In genomic region chr14:68279777-68280233, GRCh38 we compare ENCODE assay signal across 1 cellular context.
TF ChIP-seq lines count a peak whose summit lies in the region.

No MANE protein-coding gene starts in this region.

TF ChIP-seq in GM12878, 131 proteins besides CTCF, POLR2A, EP300 and RAD21 (continued from another document and continues in another):
- TF ChIP-seq ELK1 (IDR thresholded peaks at IDR 0.05; ENCODE audit: low read depth, low read length) (peak; percentile 58; the same call in 1 of the 2 replicates), NFYA (IDR thresholded peaks at IDR 0.05; ENCODE audit: borderline replicate concordance, low read depth, low read length) (no peak), SPI1 (IDR thresholded peaks at IDR 0.05; ENCODE audit: borderline replicate concordance, insufficient read depth, low read depth, low read length) (peak; percentile 93), HDGF (IDR thresholded peaks at IDR 0.05) (no peak), CHD2 (IDR thresholded peaks at IDR 0.05; ENCODE audit: borderline replicate concordance, low read depth, low read length) (peak; percentile 75; the same call in 1 of the 2 replicates), MXI1 (IDR thresholded peaks at IDR 0.05; ENCODE audit: low read depth, low read length) (no peak), CHD4 (IDR thresholded peaks at IDR 0.05) (no peak), GATAD2B (conservative IDR thresholded peaks at IDR 0.05; ENCODE audit: low read depth) (peak; percentile 95), PKNOX1 (IDR thresholded peaks at IDR 0.05) (peak; percentile 71), MYB (IDR thresholded peaks at IDR 0.05; ENCODE audit: borderline replicate concordance, low read depth, low read length) (0 out of 2 replicates have a peak, but pooled peaks have one; percentile 50), ZNF592 (IDR thresholded peaks at IDR 0.05) (peak; percentile 44; the same call in 1 of the 2 replicates), FOXK2 (IDR thresholded peaks at IDR 0.05) (no peak), TCF7 (IDR thresholded peaks at IDR 0.05; ENCODE audit: borderline replicate concordance) (peak; percentile 33; the same call in 1 of the 2 replicates), RELA (IDR thresholded peaks at IDR 0.05; ENCODE audit: borderline replicate concordance, partially characterized antibody) (no peak), ZNF384 (IDR thresholded peaks at IDR 0.05; ENCODE audit: borderline replicate concordance, low read depth, low read length) (no peak), STAT3 (IDR thresholded peaks at IDR 0.05; ENCODE audit: low read depth, low read length) (peak; percentile 87; the same call in 1 of the 2 replicates), CUX1 (IDR thresholded peaks at IDR 0.05; ENCODE audit: insufficient replicate concordance, low read depth, low read length) (peak; percentile 62), SIN3A (IDR thresholded peaks at IDR 0.05; ENCODE audit: low read depth, low read length) (no peak), FOXM1 (IDR thresholded peaks at IDR 0.05; ENCODE audit: low read depth, low read length) (no peak), LARP7 (IDR thresholded peaks at IDR 0.05) (no peak), CEBPB (IDR thresholded peaks at IDR 0.05; ENCODE audit: borderline replicate concordance in 1 of 2, low read depth in 2 of 2, low read length in 2 of 2) (no peak), CREM (IDR thresholded peaks at IDR 0.05; ENCODE audit: low read depth) (peak; percentile 91), YBX1 (IDR thresholded peaks at IDR 0.05) (no peak), BCLAF1 (IDR thresholded peaks at IDR 0.05) (no peak), CEBPZ (IDR thresholded peaks at IDR 0.05; ENCODE audit: low read depth, low read length) (no peak), PRDM15 (CRISPR knock-in tag; IDR thresholded peaks at IDR 0.05) (no peak), MEF2B (IDR thresholded peaks at IDR 0.05; ENCODE audit: partially characterized antibody, poor library complexity, severe bottlenecking) (peak; percentile 96), E2F8 (IDR thresholded peaks at IDR 0.05; ENCODE audit: low read depth, partially characterized antibody) (no peak), SMAD5 (IDR thresholded peaks at IDR 0.05; ENCODE audit: low read depth) (peak; percentile 80)
